In the genomic region with DNA sequence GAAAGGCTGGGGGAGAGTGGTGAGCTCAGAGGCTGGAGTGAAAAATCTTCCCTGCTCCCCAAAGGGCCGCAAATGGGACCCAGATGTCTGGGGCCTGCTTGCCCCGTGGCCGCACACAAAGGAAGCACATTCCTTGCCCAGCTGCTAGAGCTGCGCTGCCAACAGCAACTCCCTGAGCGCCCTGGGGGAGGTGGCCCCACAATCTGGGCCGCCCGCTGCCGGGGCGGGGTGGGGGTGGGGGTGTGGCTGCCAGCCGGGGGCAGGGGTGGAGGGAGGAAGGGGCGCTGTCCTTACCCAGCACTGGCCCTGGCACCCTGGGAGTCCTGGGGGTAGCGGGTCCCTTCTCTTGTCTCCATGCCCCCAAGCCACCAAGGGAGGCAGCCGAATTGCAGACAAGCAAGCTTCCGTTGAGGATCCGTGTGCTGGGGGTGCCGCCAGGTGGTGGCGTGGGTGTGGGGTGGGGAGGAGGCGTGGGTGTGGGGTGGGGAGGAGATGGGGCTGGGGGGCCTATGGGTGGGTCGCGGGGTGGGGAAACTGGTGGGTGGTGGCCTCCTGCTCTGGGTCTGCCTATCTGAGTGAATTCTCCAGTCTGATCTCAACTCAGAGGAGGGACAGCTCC, we compare ENCODE assay signal across 19 cellular contexts. TPM values are rescaled to one million over a fixed set of nuclear protein-coding genes. Genes with fewer than 3 reads are reported as not detected.
DNase-seq lines count a peak whose midpoint lies in the region; ATAC-seq and TF ChIP-seq lines count a peak whose summit lies in the region.
"Had no signal": no experiment of that assay in that cellular context is flagged by ENCODE, and none has a peak within 500 bp of the region (broad histone marks: within the 10 kb centered on the region; RNA-seq: fewer than 3 reads in every experiment).

No MANE protein-coding gene starts in this region.

- no peak for ATAC-seq in GM21360 (IDR thresholded peaks at IDR 0.05; ENCODE audit: unreplicated experiment)

- H3K4me3 ChIP-seq in HFF-Myc (replicated peaks; ENCODE audit: low read depth, low read length) (no peak overlapping the region), fibroblast of lung (replicated peaks in 1 of 4; ENCODE audit: control extremely low read depth in 1 of 4, insufficient read depth in 1 of 4, low read depth in 3 of 4, low read length in 4 of 4) (no peak overlapping the region), osteoblast (ENCODE audit: insufficient read depth, low read length) (no peak overlapping the region)
- H3K4me3 ChIP-seq: vagina had no signal

- H3K4me2 ChIP-seq in fibroblast of lung (ENCODE audit: extremely low read depth, insufficient read depth, low read length) (no peak overlapping the region), osteoblast (ENCODE audit: insufficient read depth, low read length) (no peak overlapping the region)

- H3K27ac ChIP-seq in fibroblast of lung (ENCODE audit: insufficient read depth, low read length), result no peak overlapping the region
- no peak overlapping the region for H3K27ac ChIP-seq in osteoblast (ENCODE audit: low read depth, low read length)
- H3K27ac ChIP-seq: vagina had no signal

- no peaks in the 10 kb centered on the region for H3K36me3 ChIP-seq in fibroblast of lung (ENCODE audit: control insufficient read depth, insufficient read depth, low read length)
- no peaks in the 10 kb centered on the region for H3K36me3 ChIP-seq in osteoblast (ENCODE audit: insufficient read depth, low read length)
- H3K36me3 ChIP-seq: vagina had no signal

- H3K27me3 ChIP-seq in fibroblast of lung (ENCODE audit: control insufficient read depth, insufficient read depth, low read length), result peaks cover 12% of the 10 kb centered on the region
- H3K27me3 ChIP-seq in osteoblast (ENCODE audit: insufficient read depth, low read length), result peaks cover 8% of the 10 kb centered on the region
- H3K27me3 ChIP-seq: vagina had no signal

- peak; percentile 5 for TF ChIP-seq CTCF in AG09319 (IDR thresholded peaks at IDR 0.05; ENCODE audit: low read depth, low read length)
- no peak for TF ChIP-seq CTCF in HFF-Myc (IDR thresholded peaks at IDR 0.05; ENCODE audit: low read depth, low read length, missing control alignments)
- no peak for TF ChIP-seq CTCF in fibroblast of lung (conservative IDR thresholded peaks at IDR 0.05 in 1 of 2, IDR thresholded peaks at IDR 0.05 in 1 of 2; ENCODE audit: low read depth in 1 of 2, low read length in 2 of 2)
- TF ChIP-seq CTCF in osteoblast (IDR thresholded peaks at IDR 0.05; ENCODE audit: extremely low read depth, low read depth, low read length), result no peak

- H4K20me1 ChIP-seq in fibroblast of lung (ENCODE audit: control insufficient read depth, extremely low read depth, insufficient read depth, low read length) (no peaks in the 10 kb centered on the region), osteoblast (ENCODE audit: insufficient read depth, low read length) (no peaks in the 10 kb centered on the region)

- H2AFZ ChIP-seq in fibroblast of lung (ENCODE audit: low read length) (no peak overlapping the region), osteoblast (ENCODE audit: low read length) (no peak overlapping the region)

- H3K79me2 ChIP-seq in fibroblast of lung (ENCODE audit: control insufficient read depth, insufficient read depth, low read length) (no peaks in the 10 kb centered on the region), osteoblast (ENCODE audit: insufficient read depth, low read length) (no peaks in the 10 kb centered on the region)

- peak; percentile 53 for DNase-seq in AG09319 (ENCODE audit: extremely low read depth, low read depth)
- DNase-seq in HFF-Myc (ENCODE audit: extremely low read depth, low read depth), result peak; percentile 57
- peak; percentile 43 to 62 for DNase-seq in fibroblast of lung (ENCODE audit: low read depth in 2 of 2)
- peak; percentile 99 for DNase-seq in osteoblast (ENCODE audit: insufficient read length, low spot score, missing footprints)
- DNase-seq in activated naive CD4-positive, alpha-beta T cell treated with anti-CD3 and anti-CD28 coated beads, Interleukin-2, amount 50 U/mL, for 16 hours, result no peak
- DNase-seq in activated naive CD4-positive, alpha-beta T cell (lab: John Stamatoyannopoulos, UW), result no peak
- no peak for DNase-seq in activated CD4-positive, alpha-beta T cell treated with anti-CD3 and anti-CD28 coated beads, Interleukin-2, amount 50 U/mL, for 4 hours
- DNase-seq: activated CD4-positive, alpha-beta memory T cell treated with anti-CD3 and anti-CD28 coated beads for 36 hours; activated gamma-delta T cell treated with Interleukin-2 at 50 U/mL for 16 hours; CD4-positive, alpha-beta T cell; mesenchymal stem cell; NCI-H1436 treated with DMSO at 0.1 percent for 48 hours; NCI-H524; stimulated activated CD8-positive, alpha-beta memory T cell treated with anti-CD3 and anti-CD28 coated beads, Interleukin-4, amount 100 ng/mL, for 48 hours; T1000 had no signal

- H3K9me3 ChIP-seq in fibroblast of lung (ENCODE audit: control insufficient read depth, insufficient read depth, low read depth, low read length), result no peaks in the 10 kb centered on the region
- H3K9me3 ChIP-seq in osteoblast (ENCODE audit: low read depth, low read length), result no peaks in the 10 kb centered on the region
- H3K9me3 ChIP-seq: vagina had no signal

- no peak overlapping the region for H3K9ac ChIP-seq in fibroblast of lung (ENCODE audit: insufficient read depth, low read length)

- no peaks in the 10 kb centered on the region for H3K4me1 ChIP-seq in fibroblast of lung (ENCODE audit: control insufficient read depth, extremely low read depth, insufficient read depth, low read length)
- peaks cover 4% of the 10 kb centered on the region for H3K4me1 ChIP-seq in osteoblast (ENCODE audit: insufficient read depth, low read length)

RNA-seq across cellular contexts. Expression of a gene that starts 48.4 kb away (rescaled TPM):
- total RNA-seq in fibroblast of lung, result not detected in 2 replicates
- polyA plus RNA-seq in fibroblast of lung, result not detected in 2 replicates
- not detected in 2 replicates for polyA plus RNA-seq in fibroblast of lung (2012)
- not detected in 2 replicates for polyA minus RNA-seq in fibroblast of lung (ENCODE audit: low replicate concordance)
- not detected in 2 replicates for total RNA-seq in osteoblast
- total RNA-seq: activated CD4-positive, alpha-beta memory T cell treated with anti-CD3 and anti-CD28 coated beads for 36 hours; bronchial epithelial cell; CD4-positive, alpha-beta T cell; endothelial cell of umbilical vein; vagina had no signal
- polyA plus RNA-seq: endothelial cell of umbilical vein had no signal

RNA-seq across cellular contexts. Expression of a gene that starts 57.9 kb away (rescaled TPM):
- total RNA-seq in fibroblast of lung (46.5 and 47.7 TPM in 2 replicates), osteoblast (43.1 and 47.7 TPM in 2 replicates)
- 63.7 and 78.6 TPM in 2 replicates for polyA plus RNA-seq in fibroblast of lung
- polyA plus RNA-seq in fibroblast of lung (2012), result 190 and 225 TPM in 2 replicates
- 164 and 219 TPM in 2 replicates for polyA minus RNA-seq in fibroblast of lung (ENCODE audit: low replicate concordance)

RNA-seq across cellular contexts. Expression of a gene that starts 58.1 kb away (rescaled TPM):
- total RNA-seq in fibroblast of lung, result 20.8 and 29.6 TPM in 2 replicates
- polyA plus RNA-seq in fibroblast of lung, result 8.6 and 10.6 TPM in 2 replicates
- 26.6 and 42.5 TPM in 2 replicates for polyA plus RNA-seq in fibroblast of lung (2012)
- polyA minus RNA-seq in fibroblast of lung (ENCODE audit: low replicate concordance), result 14.6 and 37.4 TPM in 2 replicates
- total RNA-seq in osteoblast, result 43.6 and 48.1 TPM in 2 replicates

Comparison
In these comparisons a context has a peak if more than half of its experiments do, and no peak if none do; other contexts are left out.
1. DNase-seq: peak in AG09319 (single experiment), HFF-Myc (single experiment), fibroblast of lung (2 of 2) and osteoblast (single experiment); none in activated naive CD4-positive, alpha-beta T cell treated with anti-CD3 and anti-CD28 coated beads, Interleukin-2, amount 50 U/mL, for 16 hours (single experiment), activated naive CD4-positive, alpha-beta T cell (0 of 4) and activated CD4-positive, alpha-beta T cell treated with anti-CD3 and anti-CD28 coated beads, Interleukin-2, amount 50 U/mL, for 4 hours (0 of 2).